In the genomic region with DNA sequence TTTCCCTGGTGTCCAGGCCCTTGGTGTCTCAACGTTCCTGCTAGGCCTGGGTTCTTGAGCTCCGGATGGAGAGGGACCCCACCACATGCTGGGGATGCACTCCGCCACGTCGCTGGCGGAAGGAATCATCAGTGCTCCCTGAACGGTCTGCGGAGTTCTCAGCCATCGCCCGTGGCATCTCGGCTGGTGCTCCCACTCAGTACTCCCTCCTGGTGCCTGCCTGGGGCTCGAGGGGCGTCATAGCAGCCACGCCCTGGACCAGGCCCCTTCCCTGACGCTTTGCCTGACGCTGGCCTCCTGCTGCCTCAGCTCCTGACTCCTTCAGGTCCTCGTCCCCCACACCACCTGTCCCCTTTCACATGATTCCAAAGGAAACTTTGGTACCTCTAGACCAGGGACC, we compare ENCODE assay signal across 21 cellular contexts.
DNase-seq lines count a peak whose midpoint lies in the region; ATAC-seq and TF ChIP-seq lines count a peak whose summit lies in the region.
"Had no signal": no experiment of that assay in that cellular context is flagged by ENCODE, and none has a peak within 500 bp of the region (broad histone marks: within the 10 kb centered on the region; RNA-seq: fewer than 3 reads in every experiment).

No MANE protein-coding gene starts in this region.

- H3K9me3 Mint-ChIP-seq in effector memory CD8-positive, alpha-beta T cell: no peaks in the 10 kb centered on the region
- H3K9me3 Mint-ChIP-seq: CD4-positive, alpha-beta T cell had no signal

- peak overlapping the region; percentile 65; the same call in 1 of the 2 replicates for H3K27ac ChIP-seq in IMR-90 (ENCODE audit: insufficient read depth, low read length)
- H3K27ac ChIP-seq in esophagus muscularis mucosa (replicated peaks in 1 of 4): peak overlapping the region; percentile 64 to 82 (median 82)
- no peak overlapping the region for H3K27ac ChIP-seq in smooth muscle cell (ENCODE audit: low read depth)
- H3K27ac ChIP-seq: BLaER1, SJSA1 had no signal

- TF ChIP-seq POLR2A in IMR-90 (IDR thresholded peaks at IDR 0.05; ENCODE audit: low read depth, low read length): no peak
- TF ChIP-seq POLR2A in esophagus muscularis mucosa (IDR thresholded peaks at IDR 0.05; ENCODE audit: low read depth): no peak

- H2BK15ac ChIP-seq in IMR-90 (ENCODE audit: low read depth, low read length): peak overlapping the region; percentile 91; the same call in 2 of the 3 replicates

- peaks cover 38 to 89% of the 10 kb centered on the region in 2 experiments for H3K79me1 ChIP-seq in IMR-90 (ENCODE audit: low read depth in 1 of 2, low read length in 2 of 2)

- H3K4me2 ChIP-seq in IMR-90 (ENCODE audit: low read depth, low read length) (no peak overlapping the region), smooth muscle cell (peak overlapping the region; percentile 74)
- H3K4me2 ChIP-seq: BLaER1 had no signal

- H3K4me3 ChIP-seq in IMR-90 (ENCODE audit: insufficient read depth, low read depth, low read length) (no peak overlapping the region), esophagus muscularis mucosa (no peak overlapping the region), mucosa of descending colon (no peak overlapping the region), smooth muscle cell (no peak overlapping the region)
- H3K4me3 ChIP-seq: BLaER1, GM12878, Peyer's patch, SJSA1 had no signal

- H3K56ac ChIP-seq in IMR-90 (ENCODE audit: extremely low read depth, insufficient read depth, low read length): peak overlapping the region; percentile 28; the same call in 1 of the 2 replicates

- H3F3A ChIP-seq in smooth muscle cell (ENCODE audit: low read depth): peaks cover 26% of the 10 kb centered on the region

- H4K5ac ChIP-seq in IMR-90 (ENCODE audit: low read depth, low read length): peak overlapping the region; percentile 13

- no peaks in the 10 kb centered on the region for H3K36me3 Mint-ChIP-seq in effector memory CD8-positive, alpha-beta T cell (ENCODE audit: insufficient read depth)
- H3K36me3 Mint-ChIP-seq: IgD-negative memory B cell had no signal

- H2AFZ ChIP-seq in IMR-90 (replicated peaks; ENCODE audit: low read length, poor library complexity) (peak overlapping the region; percentile 82), smooth muscle cell (ENCODE audit: low read depth) (no peak overlapping the region)

- no peak for TF ChIP-seq EP300 in esophagus muscularis mucosa (IDR thresholded peaks at IDR 0.05)

- peak overlapping the region; percentile 26 for H3K18ac ChIP-seq in IMR-90 (ENCODE audit: low read depth, low read length)

- H2BK5ac ChIP-seq in IMR-90 (ENCODE audit: low read depth, low read length, poor library complexity, severe bottlenecking): peak overlapping the region; percentile 75

- no TSS peak for BruUV-seq in IMR-90 (replicated peaks; lab: Mats Ljungman, UMichigan)

- H3K4me1 ChIP-seq in IMR-90 (ENCODE audit: control insufficient read depth, insufficient read depth, low read length): peaks cover 61% of the 10 kb centered on the region
- H3K4me1 ChIP-seq in esophagus muscularis mucosa: peaks cover 49 to 100% (median 98%) of the 10 kb centered on the region in 4 donors
- H3K4me1 ChIP-seq in mucosa of descending colon (ENCODE audit: low read depth): no peaks in the 10 kb centered on the region
- peaks cover 26% of the 10 kb centered on the region for H3K4me1 ChIP-seq in smooth muscle cell (ENCODE audit: low read depth)

- in situ Hi-C loops in IMR-90 (cut with MboI; ENCODE audit: low sequenced_read_pairs): no loop called here

- dilution Hi-C loops in IMR-90 (cut with HindIII; ENCODE audit: low sequenced_read_pairs, unreplicated experiment): no loop called here

- H3K14ac ChIP-seq in IMR-90 (replicated peaks; ENCODE audit: low read depth, low read length): peak overlapping the region; percentile 86

- TF ChIP-seq CTCF in IMR-90 (conservative IDR thresholded peaks at IDR 0.05; ENCODE audit: low read depth, low read length) (no peak), esophagus muscularis mucosa (IDR thresholded peaks at IDR 0.05) (no peak), mucosa of descending colon (IDR thresholded peaks at IDR 0.05) (no peak), smooth muscle cell (IDR thresholded peaks at IDR 0.05; ENCODE audit: borderline replicate concordance, insufficient read depth, poor library complexity, severe bottlenecking) (no peak)

- intact Hi-C loops in IMR-90 (cut with micrococcal nuclease): no loop called here
- intact Hi-C loops in esophagus muscularis mucosa (cut with DNase I): no loop called here
- intact Hi-C loops in mucosa of descending colon (cut with DNase I, micrococcal nuclease): no loop called here

- peak overlapping the region; percentile 81 for H2BK20ac ChIP-seq in IMR-90 (ENCODE audit: low read depth, low read length)

- peaks cover 6 to 41% of the 10 kb centered on the region in 2 donors for H3K27me3 Mint-ChIP-seq in effector memory CD8-positive, alpha-beta T cell
- H3K27me3 Mint-ChIP-seq: CD4-positive, alpha-beta T cell had no signal

- peaks cover 29% of the 10 kb centered on the region for H3K9me1 ChIP-seq in IMR-90 (ENCODE audit: insufficient read depth, low read length)

- CTCF ChIA-PET in IMR-90 (lab: Yijun Ruan, JAX): no interaction called here

- DNase-seq in IMR-90 (no peak), esophagus muscularis mucosa (ENCODE audit: extremely low spot score) (no peak), mucosa of descending colon (peak in 2 of 3 donors; percentile 12 to 35), smooth muscle cell (lab: John Stamatoyannopoulos, UW; ENCODE audit: unreplicated experiment) (no peak), DMS153 (lab: John Stamatoyannopoulos, UW) (no peak)
- no peak for DNase-seq in effector memory CD8-positive, alpha-beta T cell
- DNase-seq: CD4-positive, alpha-beta T cell; COR-L47; DMS 273 treated with DMSO at 0.1 percent for 48 hours; DND-41; NCI-H1105; NCI-H2029 treated with DMSO at 0.1 percent for 48 hours; NCI-H226; NCI-H524; NCI-H774 had no signal

- ATAC-seq in IMR-90 (ENCODE audit: low read depth): no peak
- ATAC-seq in mucosa of descending colon: no peak
- ATAC-seq in effector memory CD8-positive, alpha-beta T cell (replicated peaks): no peak
- ATAC-seq in GM18520 (IDR thresholded peaks at IDR 0.05; ENCODE audit: unreplicated experiment): no peak
- ATAC-seq: GM12878 had no signal

- H4K91ac ChIP-seq in IMR-90 (ENCODE audit: insufficient read depth, low read depth, low read length): peak overlapping the region; percentile 96

- H3K27me3 ChIP-seq in IMR-90 (ENCODE audit: control insufficient read depth, insufficient read depth, low read length) (no peaks in the 10 kb centered on the region), esophagus muscularis mucosa (no peaks in the 10 kb centered on the region), smooth muscle cell (ENCODE audit: low read depth) (no peaks in the 10 kb centered on the region)
- H3K27me3 ChIP-seq: BLaER1, Peyer's patch, SJSA1 had no signal

- H3K4me3 Mint-ChIP-seq in effector memory CD8-positive, alpha-beta T cell: no peak overlapping the region
- H3K4me3 Mint-ChIP-seq: CD4-positive, alpha-beta T cell; IgD-negative memory B cell had no signal

- no peak overlapping the region for H3K9ac ChIP-seq in IMR-90 (ENCODE audit: low read depth, low read length)
- no peak overlapping the region for H3K9ac ChIP-seq in smooth muscle cell (ENCODE audit: low read depth)
- H3K9ac ChIP-seq: BLaER1 had no signal

- no peak overlapping the region for H3K27ac Mint-ChIP-seq in effector memory CD8-positive, alpha-beta T cell
- H3K27ac Mint-ChIP-seq: CD4-positive, alpha-beta T cell; IgD-negative memory B cell had no signal

- peak overlapping the region; percentile 92 for H2BK120ac ChIP-seq in IMR-90 (ENCODE audit: low read depth, low read length)

- H3K36me3 ChIP-seq in IMR-90 (ENCODE audit: control insufficient read depth, insufficient read depth, low read length) (no peaks in the 10 kb centered on the region), esophagus muscularis mucosa (no peaks in the 10 kb centered on the region), mucosa of descending colon (ENCODE audit: low read depth) (no peaks in the 10 kb centered on the region), smooth muscle cell (ENCODE audit: low read depth) (no peaks in the 10 kb centered on the region)
- H3K36me3 ChIP-seq: BLaER1, Peyer's patch had no signal

- peak overlapping the region; percentile 96 for H2AK5ac ChIP-seq in IMR-90 (ENCODE audit: low read depth, low read length)

- no peak for TF ChIP-seq RAD21 in IMR-90 (IDR thresholded peaks at IDR 0.05; ENCODE audit: low read length)

- H2AK9ac ChIP-seq in IMR-90 (replicated peaks; ENCODE audit: low read depth, low read length, poor library complexity): peak overlapping the region; percentile 66

- POLR2A ChIA-PET in IMR-90 (lab: Charles Lee; ENCODE audit: unreplicated experiment): no interaction called here

- H4K20me1 ChIP-seq in IMR-90 (ENCODE audit: insufficient read depth, low read length): peaks cover 36% of the 10 kb centered on the region
- H4K20me1 ChIP-seq in smooth muscle cell (ENCODE audit: low read depth): peaks cover 19% of the 10 kb centered on the region
- H4K20me1 ChIP-seq: BLaER1 had no signal

- H3K9me3 ChIP-seq in IMR-90 (ENCODE audit: control insufficient read depth, insufficient read depth, low read length) (peaks cover 2% of the 10 kb centered on the region; the same call in 1 of the 2 replicates), esophagus muscularis mucosa (no peaks in the 10 kb centered on the region), mucosa of descending colon (no peaks in the 10 kb centered on the region), smooth muscle cell (replicated peaks; ENCODE audit: low read depth) (no peaks in the 10 kb centered on the region)
- H3K9me3 ChIP-seq: Peyer's patch, SJSA1 had no signal

- peak overlapping the region; percentile 96 for H3K4ac ChIP-seq in IMR-90 (ENCODE audit: low read depth, low read length)

- no peaks in the 10 kb centered on the region for H3K4me1 Mint-ChIP-seq in effector memory CD8-positive, alpha-beta T cell (ENCODE audit: low read depth in 2 of 2)
- H3K4me1 Mint-ChIP-seq: IgD-negative memory B cell had no signal

- WGBS in IMR-90 (ENCODE audit: extremely low coverage in 2 of 2, insufficient read length in 1 of 2), 2 experiments: 93% methylated on average over 17 of the region's 17 CpGs; no CpG with 5 or more reads in 1 of the 2 experiments
- over 99% methylated on average over 13 of the region's 17 CpGs for WGBS in esophagus muscularis mucosa
- WGBS in smooth muscle cell (ENCODE audit: low lambda C conversion rate): 96% methylated on average over 8 of the region's 17 CpGs

- H3K23ac ChIP-seq in IMR-90 (ENCODE audit: low read depth, low read length): peak overlapping the region; percentile 86

- H3K79me2 ChIP-seq in smooth muscle cell (ENCODE audit: low read depth): peaks cover 5% of the 10 kb centered on the region

- peak overlapping the region; percentile 7 to 86; a peak in 3 of 4 replicates for H4K8ac ChIP-seq in IMR-90 (ENCODE audit: low read depth in 2 of 2, low read length in 2 of 2)

Comparison
In these comparisons a context has a peak if more than half of its experiments do, and no peak if none do; other contexts are left out.
1. DNase-seq: peak in mucosa of descending colon (2 of 3); none in IMR-90 (single experiment), esophagus muscularis mucosa (single experiment), smooth muscle cell (single experiment), DMS153 (single experiment) and effector memory CD8-positive, alpha-beta T cell (0 of 3).